Comparison of ENCODE assay signal across 11 cellular contexts in the genomic region with DNA sequence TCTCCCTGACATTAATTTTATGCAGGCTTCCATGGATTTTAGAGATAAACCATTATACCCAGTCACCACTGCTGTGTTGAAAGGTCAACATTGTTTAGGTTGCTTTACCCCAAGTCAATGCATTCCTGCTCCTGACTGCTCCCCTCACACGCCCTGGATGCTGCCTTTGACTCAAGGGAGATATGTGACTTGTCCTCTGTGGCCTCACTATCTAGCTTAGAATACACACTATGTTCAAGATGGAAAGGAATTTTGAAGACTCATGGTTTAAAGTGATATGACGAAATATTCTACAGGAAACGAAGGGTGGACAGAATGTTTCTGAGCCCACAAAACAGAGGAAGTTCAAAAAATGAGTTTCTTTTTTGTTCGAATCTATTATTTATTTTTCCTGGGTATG.
A peak's percentile ranks its signal among the peaks of the same experiment; 100 is the strongest.
DNase-seq lines count a peak whose midpoint lies in the region; ATAC-seq, FAIRE-seq and TF ChIP-seq lines count a peak whose summit lies in the region.
"Had no signal": no experiment of that assay in that cellular context is flagged by ENCODE, and none has a peak within 500 bp of the region (broad histone marks: within the 10 kb centered on the region; RNA-seq: fewer than 3 reads in every experiment).

No MANE protein-coding gene starts in this region.

- H3K4me1 ChIP-seq in RWPE2 (ENCODE audit: insufficient read depth, poor library complexity, severe bottlenecking) (peaks cover 49% of the 10 kb centered on the region), hepatocyte (ENCODE audit: insufficient read depth) (no peaks in the 10 kb centered on the region)

- H3K27me3 ChIP-seq in RWPE2 (ENCODE audit: insufficient read depth, poor library complexity, severe bottlenecking): no peaks in the 10 kb centered on the region
- no peaks in the 10 kb centered on the region for H3K27me3 ChIP-seq in hepatocyte

- FAIRE-seq in GM19239 (lab: Jason Lieb, UNC): no peak

- TF ChIP-seq CTCF in RWPE2 (IDR thresholded peaks at IDR 0.05; ENCODE audit: poor library complexity, severe bottlenecking) (no peak), hepatocyte (IDR thresholded peaks at IDR 0.05; ENCODE audit: poor library complexity) (no peak)

- no peak overlapping the region for H2AFZ ChIP-seq in hepatocyte

- H3K79me2 ChIP-seq in hepatocyte: no peaks in the 10 kb centered on the region

- intact Hi-C loops in sciatic nerve (cut with DNase I): no loop called here

- H3K27ac ChIP-seq in RWPE2 (ENCODE audit: poor library complexity, severe bottlenecking) (peak overlapping the region; percentile 98), epithelial cell of prostate (peak overlapping the region; percentile 73), hepatocyte (no peak overlapping the region)
- H3K27ac ChIP-seq: SK-N-MC had no signal

- H3K9me2 ChIP-seq in hepatocyte (replicated peaks; ENCODE audit: insufficient read depth): no peaks in the 10 kb centered on the region

- H3K36me3 ChIP-seq in RWPE2 (ENCODE audit: low read depth) (no peaks in the 10 kb centered on the region), hepatocyte (replicated peaks; ENCODE audit: insufficient read depth, low read depth) (no peaks in the 10 kb centered on the region)

- H3K4me3 ChIP-seq in RWPE2 (ENCODE audit: severe bottlenecking) (no peak overlapping the region), hepatocyte (no peak overlapping the region)
- H3K4me3 ChIP-seq: SK-N-MC had no signal

- WGBS in hepatocyte (ENCODE audit: low lambda C conversion rate, missing lambda C conversion rate): 69% methylated on average over 4 of the region's 4 CpGs

- no peaks in the 10 kb centered on the region for H3K9me3 ChIP-seq in RWPE2 (ENCODE audit: severe bottlenecking)
- no peaks in the 10 kb centered on the region for H3K9me3 ChIP-seq in hepatocyte (ENCODE audit: low read depth)

- no peak overlapping the region for H3K4me2 ChIP-seq in hepatocyte

- no peaks in the 10 kb centered on the region for H4K20me1 ChIP-seq in hepatocyte (ENCODE audit: insufficient read depth, poor library complexity, severe bottlenecking)

- ATAC-seq in RWPE2 (ENCODE audit: low read depth) (peak; percentile 46; the same call in 2 of the 3 replicates), sciatic nerve (peak; percentile 51)

- DNase-seq in HS-27A (ENCODE audit: low read depth) (peak; percentile 14), RWPE2 (ENCODE audit: low spot score) (no peak), epithelial cell of prostate (ENCODE audit: low read depth, low spot score) (no peak), sciatic nerve (ENCODE audit: low spot score) (no peak), hepatocyte (ENCODE audit: low spot score) (no peak), NCI-H2029 treated with DMSO at 0.1 percent for 48 hours (lab: John Stamatoyannopoulos, UW) (no peak), GM19239 (ENCODE audit: insufficient read length, low spot score) (no peak)
- DNase-seq in stimulated activated CD4-positive, alpha-beta T cell treated with anti-CD3 and anti-CD28 coated beads, Interleukin-2, amount 100 ng/mL, for 24 hours: no peak
- DNase-seq: activated CD4-positive, alpha-beta T cell treated with anti-CD3 and anti-CD28 coated beads, Interleukin-2, amount 50 U/mL, for 48 hours; activated naive CD4-positive, alpha-beta T cell treated with anti-CD3 and anti-CD28 coated beads, Interleukin-2, amount 50 U/mL, for 16 hours had no signal
